ENCODE assay signal across 13 cellular contexts in genomic region chrX:727738-728621, GRCh38.
DNase-seq lines count a peak whose midpoint lies in the region; ATAC-seq, FAIRE-seq and TF ChIP-seq lines count a peak whose summit lies in the region.
"Had no signal": no experiment of that assay in that cellular context is flagged by ENCODE, and none has a peak within 500 bp of the region (broad histone marks: within the 10 kb centered on the region; RNA-seq: fewer than 3 reads in every experiment).

No MANE protein-coding gene starts in this region.

- TF ChIP-seq POLR2A in H1 (IDR thresholded peaks at IDR 0.05; ENCODE audit: control extremely low read depth in 1 of 2, low read depth in 2 of 2, low read length in 2 of 2): no peak

- WGBS in H1 (ENCODE audit: extremely low coverage in 1 of 2, insufficient coverage in 1 of 2, insufficient read length in 1 of 2, insufficient replicate concordance in 2 of 2, low coverage in 1 of 2, low lambda C conversion rate in 2 of 2, missing lambda C conversion rate in 1 of 2), 2 experiments: 48% methylated on average over 22 of the region's 22 CpGs; no CpG with 5 or more reads in 1 of the 2 experiments

- H2BK12ac ChIP-seq in H1 (ENCODE audit: low read depth, low read length): peak overlapping the region; percentile 94; the same call in 1 of the 2 replicates

- H3K9ac ChIP-seq in H1 (replicated peaks in 1 of 4; ENCODE audit: extremely low read depth in 1 of 4, low read depth in 3 of 4, low read length in 3 of 4): no peak overlapping the region

- peaks cover 10% of the 10 kb centered on the region for H3K9me3 Mint-ChIP-seq in progenitor cell of endocrine pancreas (ENCODE audit: low read depth)

- H3K14ac ChIP-seq in H1 (ENCODE audit: insufficient read length): no peak overlapping the region

- POLR2A ChIA-PET in H1 (lab: Charles Lee; ENCODE audit: partially characterized antibody): no interaction called here

- no peaks in the 10 kb centered on the region for H3K79me1 ChIP-seq in H1 (ENCODE audit: low read depth, low read length)

- peak overlapping the region; percentile 90; the same call in 1 of the 2 replicates for H2BK20ac ChIP-seq in H1 (ENCODE audit: low read length)

- TF ChIP-seq CTCF in GM13977 (IDR thresholded peaks at IDR 0.05; ENCODE audit: extremely low read depth, insufficient read depth, missing control alignments): peak; percentile 23
- peak in 2 of 3 experiments; percentile 60 to 73; a peak in 3 of 4 replicates for TF ChIP-seq CTCF in H1 (IDR thresholded peaks at IDR 0.05; ENCODE audit: control extremely low read depth in 1 of 3, insufficient read depth in 1 of 3, low read depth in 1 of 3, low read length in 3 of 3)
- TF ChIP-seq CTCF in progenitor cell of endocrine pancreas (IDR thresholded peaks at IDR 0.05; ENCODE audit: unreplicated experiment): peak; percentile 56

- H3K23me2 ChIP-seq in H1 (ENCODE audit: low read depth, low read length): no peaks in the 10 kb centered on the region

- no peaks in the 10 kb centered on the region for H3K36me3 Mint-ChIP-seq in progenitor cell of endocrine pancreas (ENCODE audit: insufficient read depth)

- peaks cover 0 to 6% (median 2%) of the 10 kb centered on the region in 4 experiments; a peak in 3 of 7 replicates for H3K4me1 ChIP-seq in H1 (replicated peaks in 1 of 4; ENCODE audit: control insufficient read depth in 3 of 4, insufficient read depth in 4 of 4, low read length in 3 of 4)

- peak overlapping the region; percentile 41 for H4K5ac ChIP-seq in H1 (ENCODE audit: insufficient read length, low read depth, low read length)

- H3K27ac ChIP-seq in H1 (ENCODE audit: low read depth, low read length): no peak overlapping the region

- peak overlapping the region; percentile 92; the same call in 1 of the 2 replicates for H2BK15ac ChIP-seq in H1 (ENCODE audit: low read length)

- ATAC-seq in GM18519 (IDR thresholded peaks at IDR 0.05; ENCODE audit: low FRiP score, unreplicated experiment): no peak
- no peak for ATAC-seq in GM18907 (IDR thresholded peaks at IDR 0.05; ENCODE audit: unreplicated experiment)

- TF ChIP-seq RAD21 in H1 (IDR thresholded peaks at IDR 0.05 in 1 of 2, conservative IDR thresholded peaks at IDR 0.05 in 1 of 2; ENCODE audit: low read depth in 2 of 2, low read length in 2 of 2): peak; percentile 66 to 71

- peak overlapping the region; percentile 61 for H4K91ac ChIP-seq in H1 (replicated peaks; ENCODE audit: insufficient read length, low read length)

- H3K27me3 ChIP-seq in MG63 (no peaks in the 10 kb centered on the region), H1 (replicated peaks in 1 of 4; ENCODE audit: control insufficient read depth in 3 of 4, extremely low read depth in 1 of 4, insufficient read depth in 3 of 4, low read length in 3 of 4) (no peaks in the 10 kb centered on the region)

- H2BK120ac ChIP-seq in H1 (replicated peaks; ENCODE audit: low read depth, low read length): no peak overlapping the region

- peak overlapping the region; percentile 82; the same call in 1 of the 2 replicates for H2AFZ ChIP-seq in H1 (ENCODE audit: low read length)

- H3K9me3 ChIP-seq in MG63 (peaks cover 4% of the 10 kb centered on the region; the same call in 1 of the 2 replicates), H1 (ENCODE audit: insufficient read depth in 2 of 2, low read depth in 1 of 2, low read length in 1 of 2) (peaks cover 13 to 16% of the 10 kb centered on the region in 2 experiments; a peak in 3 of 4 replicates)

- H3K4me3 ChIP-seq in MG63: no peak overlapping the region
- H3K4me3 ChIP-seq in H1 (ENCODE audit: extremely low read depth in 1 of 4, insufficient read depth in 2 of 4, low read depth in 3 of 4, low read length in 4 of 4): no peak overlapping the region

- DNase-seq in GM13977 (ENCODE audit: low spot score) (no peak), MG63 (peak; percentile 24), H1 (ENCODE audit: low read depth in 1 of 2, low spot score in 2 of 2) (peak; percentile 15 to 85), progenitor cell of endocrine pancreas (ENCODE audit: low spot score, unreplicated experiment) (no peak), NCI-H526 (lab: John Stamatoyannopoulos, UW) (no peak)
- DNase-seq: DMS153; mammary epithelial cell; NCI-H146; OCI-M1; stimulated activated CD4-positive, alpha-beta T cell treated with anti-CD3 and anti-CD28 coated beads, Interleukin-4, amount 100 ng/mL, for 1 hour had no signal

- H3K36me3 ChIP-seq in MG63: no peaks in the 10 kb centered on the region
- H3K36me3 ChIP-seq in H1 (ENCODE audit: control insufficient read depth in 2 of 4, insufficient read depth in 4 of 4, low read length in 3 of 4): no peaks in the 10 kb centered on the region

- no peak overlapping the region; a peak in 1 of 4 replicates for H3K4me2 ChIP-seq in H1 (ENCODE audit: insufficient read depth in 1 of 2, low read depth in 2 of 2, low read length in 2 of 2)

- H2AK5ac ChIP-seq in H1 (ENCODE audit: low read depth, low read length): no peak overlapping the region

- H2BK5ac ChIP-seq in H1 (ENCODE audit: low read depth, low read length): no peak overlapping the region

- no peaks in the 10 kb centered on the region for H3K27me3 Mint-ChIP-seq in progenitor cell of endocrine pancreas

- FAIRE-seq in H1 (lab: Jason Lieb, UNC): peak; percentile 82
- FAIRE-seq: GM18507 had no signal

- peak overlapping the region; percentile 81 for H3K18ac ChIP-seq in H1 (ENCODE audit: extremely low read depth, low read length)

- H3K79me2 ChIP-seq in H1 (ENCODE audit: control insufficient read depth in 1 of 2, insufficient read depth in 2 of 2, low read length in 2 of 2): no peaks in the 10 kb centered on the region

- TF ChIP-seq EP300 in H1 (IDR thresholded peaks at IDR 0.05; ENCODE audit: borderline replicate concordance in 1 of 2, low read depth in 2 of 2, low read length in 2 of 2): no peak

- no peak overlapping the region for H3K56ac ChIP-seq in H1 (replicated peaks; ENCODE audit: insufficient read length, low read depth, low read length)

- in situ Hi-C loops in GM13977 (cut with MboI; ENCODE audit: low pct_unique_long_range_greater_than_20kb, low sequenced_read_pairs, unreplicated experiment): no loop called here

- H3K4me3 Mint-ChIP-seq in progenitor cell of endocrine pancreas (ENCODE audit: low read depth): no peak overlapping the region

- CTCF ChIA-PET in H1 (lab: Charles Lee; ENCODE audit: partially characterized antibody): no interaction called here

- peak overlapping the region; percentile 14; the same call in 1 of the 2 replicates for H4K8ac ChIP-seq in H1 (ENCODE audit: extremely low read depth, insufficient read depth, low read length)

- H3K4ac ChIP-seq in H1 (replicated peaks; ENCODE audit: insufficient read length, low read depth, low read length): no peak overlapping the region

- H3K27ac Mint-ChIP-seq in progenitor cell of endocrine pancreas: no peak overlapping the region

- no peaks in the 10 kb centered on the region for H3K4me1 Mint-ChIP-seq in progenitor cell of endocrine pancreas (ENCODE audit: low read depth)

- H3K23ac ChIP-seq in H1 (ENCODE audit: insufficient read length): no peak overlapping the region

- no peaks in the 10 kb centered on the region for H4K20me1 ChIP-seq in H1 (replicated peaks in 1 of 2; ENCODE audit: control insufficient read depth in 1 of 2, insufficient read depth in 2 of 2, low read length in 2 of 2)

TF ChIP-seq in H1, 55 proteins besides CTCF, POLR2A, EP300 and RAD21:
- TF ChIP-seq HDAC2 (IDR thresholded peaks at IDR 0.05; ENCODE audit: borderline replicate concordance in 1 of 2, low read depth in 2 of 2, low read length in 2 of 2) (0 out of 4 replicates have a peak, but pooled peaks of 1 of the 2 experiments have one; percentile 46), SIX5 (IDR thresholded peaks at IDR 0.05; ENCODE audit: low read depth, low read length) (no peak), CREB1 (IDR thresholded peaks at IDR 0.05) (0 out of 2 replicates have a peak, but pooled peaks have one; percentile 36)

Comparison
In these comparisons a context has a peak if more than half of its experiments do, and no peak if none do; other contexts are left out.
1. DNase-seq: peak in MG63 (single experiment) and H1 (2 of 2); none in GM13977 (single experiment), progenitor cell of endocrine pancreas (single experiment) and NCI-H526 (0 of 2).
2. Peak in every context shown above with its lines, with median percentiles within 50 percentile points of each other: CTCF ChIP-seq.